Comparison of ENCODE assay signal across 27 cellular contexts in the genomic region with DNA sequence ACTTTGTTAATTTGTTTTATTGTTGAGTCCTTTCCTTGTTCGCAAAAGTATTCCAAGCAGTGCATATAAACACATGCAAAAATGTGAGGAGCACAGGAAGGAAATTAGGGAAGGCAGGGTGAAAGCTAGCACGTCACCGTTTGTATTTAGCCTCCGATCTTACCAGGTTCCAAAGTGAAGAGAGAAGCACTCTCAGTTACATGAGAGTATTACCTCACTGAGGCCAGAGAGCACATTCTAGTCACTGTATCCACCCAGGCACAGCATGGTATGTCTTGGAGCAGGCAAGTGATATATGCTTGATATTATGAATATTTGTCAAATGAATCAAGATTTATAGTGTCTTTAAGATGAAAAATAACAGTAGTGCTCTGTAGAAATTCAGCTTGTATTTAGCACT. TPM values are rescaled to one million over a fixed set of nuclear protein-coding genes. Genes with fewer than 3 reads are reported as not detected.
DNase-seq lines count a peak whose midpoint lies in the region; ATAC-seq, FAIRE-seq and TF ChIP-seq lines count a peak whose summit lies in the region.
"Had no signal": no experiment of that assay in that cellular context is flagged by ENCODE, and none has a peak within 500 bp of the region (broad histone marks: within the 10 kb centered on the region; RNA-seq: fewer than 3 reads in every experiment).

No MANE protein-coding gene starts in this region.

- BruUV-seq in endothelial cell of umbilical vein (replicated peaks; lab: Mats Ljungman, UMichigan): no TSS peak

- no peak overlapping the region for H2AK5ac ChIP-seq in neuronal stem cell (ENCODE audit: low read depth, low read length)

- no peak overlapping the region for H2BK12ac ChIP-seq in neuronal stem cell (ENCODE audit: low read length)

- no peak overlapping the region for H3K4ac ChIP-seq in neuronal stem cell (ENCODE audit: low read length)

- TF ChIP-seq CTCF in right atrium auricular region (IDR thresholded peaks at IDR 0.05) (no peak), endothelial cell of umbilical vein (IDR thresholded peaks at IDR 0.05; ENCODE audit: extremely low read depth in 1 of 2, insufficient read depth in 1 of 2, low read depth in 1 of 2, low read length in 2 of 2) (no peak), GM10248 (IDR thresholded peaks at IDR 0.05; ENCODE audit: control extremely low read depth, extremely low read depth, low read depth, missing control alignments) (no peak)

- H3K9ac ChIP-seq in adipocyte (ENCODE audit: low read length) (no peak overlapping the region), endothelial cell of umbilical vein (replicated peaks; ENCODE audit: extremely low read depth, insufficient read depth, low read length) (no peak overlapping the region), neuronal stem cell (ENCODE audit: low read depth, low read length, poor library complexity) (peak overlapping the region; percentile 24)

- H4K20me1 ChIP-seq in endothelial cell of umbilical vein (replicated peaks; ENCODE audit: control insufficient read depth, extremely low read depth, insufficient read depth, low read length): no peaks in the 10 kb centered on the region

- no peak overlapping the region for H3K23ac ChIP-seq in neuronal stem cell (ENCODE audit: low read depth, low read length, poor library complexity)

- intact Hi-C loops in Right ventricle myocardium superior (cut with DNase I): no loop called here
- intact Hi-C loops in endothelial cell of umbilical vein (cut with micrococcal nuclease): no loop called here

- H2BK5ac ChIP-seq in neuronal stem cell (ENCODE audit: low read length): no peak overlapping the region

- H3K9me3 ChIP-seq in right atrium auricular region (no peaks in the 10 kb centered on the region), adipocyte (ENCODE audit: control insufficient read depth, low read length) (no peaks in the 10 kb centered on the region), endothelial cell of umbilical vein (replicated peaks; ENCODE audit: control insufficient read depth, insufficient read depth, low read length) (no peaks in the 10 kb centered on the region), neuronal stem cell (replicated peaks in 1 of 2; ENCODE audit: control insufficient read depth in 2 of 2, insufficient read depth in 1 of 2, low read depth in 1 of 2, low read length in 2 of 2) (no peaks in the 10 kb centered on the region)
- H3K9me3 ChIP-seq: Caco-2 had no signal

- CTCF ChIA-PET in endothelial cell of umbilical vein (lab: Charles Lee) (interaction anchor here (1.3 to 7.0 kb wide), 4 partner anchors 9 to 50 kb away, joined by 4 to 311 read pairs (median 46); a partner anchor contains a TSS), GM10248 (lab: Yijun Ruan, JAX) (interaction anchor here (1.0 to 7.1 kb wide), 8 partner anchors 8 to 49 kb away, joined by 4 to 122 read pairs (median 10); partner anchors contain the start of gene TMEM182)

- H2AFZ ChIP-seq in endothelial cell of umbilical vein (ENCODE audit: low read depth, low read length) (no peak overlapping the region), neuronal stem cell (ENCODE audit: low read length) (no peak overlapping the region)

- dilution Hi-C loops in endothelial cell of umbilical vein (cut with MboI; ENCODE audit: extremely low pct_ligation_motif_present, low sequenced_read_pairs): no loop called here

- POLR2A ChIA-PET in endothelial cell of umbilical vein (lab: Charles Lee): no interaction called here
- POLR2A ChIA-PET in GM10248 (lab: Yijun Ruan, JAX): no interaction called here

- H3K4me2 ChIP-seq in endothelial cell of umbilical vein (ENCODE audit: insufficient read depth, low read length): no peak overlapping the region
- no peak overlapping the region for H3K4me2 ChIP-seq in neuronal stem cell (ENCODE audit: insufficient read depth, low read length, poor library complexity, severe bottlenecking)

- H3K27me3 ChIP-seq in right atrium auricular region (no peaks in the 10 kb centered on the region), adipocyte (replicated peaks; ENCODE audit: control insufficient read depth, insufficient read depth, low read length) (no peaks in the 10 kb centered on the region), endothelial cell of umbilical vein (ENCODE audit: control insufficient read depth in 2 of 2, insufficient read depth in 2 of 2, low read length in 2 of 2) (no peaks in the 10 kb centered on the region), neuronal stem cell (ENCODE audit: control insufficient read depth in 3 of 3, insufficient read depth in 3 of 3, low read depth in 1 of 3, low read length in 3 of 3) (no peaks in the 10 kb centered on the region)

- H3K27ac ChIP-seq in right atrium auricular region (peak overlapping the region in 1 of 2 donors; percentile 30), endothelial cell of umbilical vein (ENCODE audit: insufficient read depth, low read depth, low read length) (no peak overlapping the region), neuronal stem cell (replicated peaks; ENCODE audit: low read length) (no peak overlapping the region)
- H3K27ac ChIP-seq: 22Rv1, C4-2B had no signal

- H3K79me2 ChIP-seq in endothelial cell of umbilical vein (ENCODE audit: control insufficient read depth, insufficient read depth, low read length): no peaks in the 10 kb centered on the region

- no peak overlapping the region for H3K18ac ChIP-seq in neuronal stem cell (ENCODE audit: low read length)

- no peak overlapping the region for H4K8ac ChIP-seq in neuronal stem cell (ENCODE audit: low read depth, low read length)

- no peak for FAIRE-seq in endothelial cell of umbilical vein (lab: Jason Lieb, UNC)
- FAIRE-seq: GM12891 had no signal

- no peak overlapping the region for H2BK15ac ChIP-seq in neuronal stem cell (ENCODE audit: low read length)

- no peaks in the 10 kb centered on the region for H3K79me1 ChIP-seq in neuronal stem cell (ENCODE audit: low read depth, low read length)

- WGBS in neuronal stem cell (ENCODE audit: extremely low coverage in 2 of 2, insufficient read length in 2 of 2, insufficient replicate concordance in 1 of 2), 2 donors: no CpG with 5 or more reads among the region's 4 CpGs

- H2BK120ac ChIP-seq in neuronal stem cell (ENCODE audit: low read depth, low read length): no peak overlapping the region

- TF ChIP-seq POLR2A in endothelial cell of umbilical vein (IDR thresholded peaks at IDR 0.05; ENCODE audit: low read depth, low read length): no peak

- H3K9me1 ChIP-seq in endothelial cell of umbilical vein (replicated peaks; ENCODE audit: control insufficient read depth, extremely low read depth, insufficient read depth, low read length): no peaks in the 10 kb centered on the region

- ATAC-seq in Right ventricle myocardium superior (ENCODE audit: poor library complexity): peak; percentile 63
- no peak for ATAC-seq in GM21447 (IDR thresholded peaks at IDR 0.05; ENCODE audit: unreplicated experiment)
- ATAC-seq: CD8-positive, alpha-beta T cell; PC-3 had no signal

- no peak overlapping the region for H4K91ac ChIP-seq in neuronal stem cell (ENCODE audit: low read depth, low read length, poor library complexity)

- H3K4me1 ChIP-seq in right atrium auricular region: peaks cover 0 to 17% of the 10 kb centered on the region in 2 donors
- H3K4me1 ChIP-seq in adipocyte (ENCODE audit: control insufficient read depth, insufficient read depth, low read length): peaks cover 27% of the 10 kb centered on the region
- peaks cover 2% of the 10 kb centered on the region for H3K4me1 ChIP-seq in endothelial cell of umbilical vein (ENCODE audit: control insufficient read depth, extremely low read depth, insufficient read depth, low read length)
- H3K4me1 ChIP-seq in neuronal stem cell (ENCODE audit: control insufficient read depth in 2 of 2, insufficient read depth in 1 of 2, low read depth in 1 of 2, low read length in 2 of 2): no peaks in the 10 kb centered on the region
- H3K4me1 ChIP-seq: Caco-2 had no signal

- no peak for DNase-seq in Right ventricle myocardium superior
- no peak for DNase-seq in right atrium auricular region (ENCODE audit: low spot score)
- peak; percentile 21 for DNase-seq in adipocyte (ENCODE audit: low read depth)
- DNase-seq in endothelial cell of umbilical vein (ENCODE audit: low read depth, low spot score): peak; percentile 16
- no peak for DNase-seq in neuronal stem cell (ENCODE audit: low spot score)
- no peak for DNase-seq in GM10248 (ENCODE audit: extremely low spot score)
- no peak for DNase-seq in amygdala (lab: John Stamatoyannopoulos, UW)
- DNase-seq: Caco-2; CD8-positive, alpha-beta T cell; DMS79; EL; GDM1; H7; Karpas-422; NCI-H1092 treated with DMSO at 0.1 percent for 48 hours; NCI-H1436; NCI-H187; NCI-H2081 treated with DMSO at 0.1 percent for 48 hours; NCI-H446 treated with DMSO at 0.1 percent for 48 hours; NCI-H526; NCI-H82; NK-92 treated with Interleukin-12 subunit alpha and Interleukin-12 subunit beta, amount 100 ng/mL, for 24 hours; PC-3 had no signal

- H3K4me3 ChIP-seq in right atrium auricular region (no peak overlapping the region), adipocyte (ENCODE audit: low read length) (no peak overlapping the region), endothelial cell of umbilical vein (replicated peaks in 1 of 3; ENCODE audit: insufficient read depth in 1 of 3, low read depth in 1 of 3, low read length in 3 of 3) (no peak overlapping the region), neuronal stem cell (ENCODE audit: low read length in 2 of 2) (no peak overlapping the region)

- H3K14ac ChIP-seq in neuronal stem cell (ENCODE audit: low read length): no peak overlapping the region

- H3K36me3 ChIP-seq in right atrium auricular region (no peaks in the 10 kb centered on the region), adipocyte (ENCODE audit: control insufficient read depth, insufficient read depth, low read length, severe bottlenecking) (no peaks in the 10 kb centered on the region), endothelial cell of umbilical vein (ENCODE audit: control insufficient read depth in 2 of 2, extremely low read depth in 1 of 2, insufficient read depth in 2 of 2, low read length in 2 of 2) (no peaks in the 10 kb centered on the region), neuronal stem cell (replicated peaks in 1 of 2; ENCODE audit: control insufficient read depth in 2 of 2, insufficient read depth in 2 of 2, low read length in 2 of 2) (no peaks in the 10 kb centered on the region)

TF ChIP-seq in endothelial cell of umbilical vein, 7 proteins besides CTCF, POLR2A, EP300 and RAD21 (continues in another document):
- TF ChIP-seq MYC (IDR thresholded peaks at IDR 0.05; ENCODE audit: low read depth, low read length): no peak

RNA-seq across cellular contexts. Expression of gene TMEM182, which starts 6.5 kb away (rescaled TPM):
- total RNA-seq in Right ventricle myocardium superior: 187 TPM
- total RNA-seq in right atrium auricular region: 100 to 1,000 TPM in 1 of 2 donors, 10 to 100 TPM in 1; 75.4 to 212 TPM
- 0.81 and 0.95 TPM in 2 replicates for total RNA-seq in endothelial cell of umbilical vein
- polyA plus RNA-seq in endothelial cell of umbilical vein: 0.69 and 1.1 TPM in 2 replicates
- 0.75 and 0.94 TPM in 2 replicates for polyA plus RNA-seq in endothelial cell of umbilical vein (2011; cell fraction: cytosol; rRNA removed)
- 0.94 and 1.3 TPM in 2 replicates for polyA plus RNA-seq in endothelial cell of umbilical vein (2011; cell fraction: nucleus; rRNA removed)
- polyA plus RNA-seq in endothelial cell of umbilical vein (2012): 3.8 and 4.9 TPM in 2 replicates
- 1.3 and 2.2 TPM in 2 replicates for polyA minus RNA-seq in endothelial cell of umbilical vein
- 1.8 TPM for polyA minus RNA-seq in endothelial cell of umbilical vein (2011; cell fraction: cytosol; rRNA and poly(A)+ RNA removed)
- 2.1 and 2.7 TPM in 2 replicates for polyA minus RNA-seq in endothelial cell of umbilical vein (2011; cell fraction: nucleus; rRNA and poly(A)+ RNA removed)
- polyA plus RNA-seq in neuronal stem cell (2013, experiment 1 of 2): 5.9 TPM
- 6.2 TPM for polyA plus RNA-seq in neuronal stem cell (2013, experiment 2 of 2)

Comparison
In these comparisons a context has a peak if more than half of its experiments do, and no peak if none do; other contexts are left out.
1. DNase-seq: peak in adipocyte (single experiment) and endothelial cell of umbilical vein (single experiment); none in Right ventricle myocardium superior (single experiment), right atrium auricular region (single experiment), neuronal stem cell (single experiment), GM10248 (single experiment) and amygdala (0 of 56).
2. RNA of gene TMEM182, which starts 6.5 kb away (total RNA-seq): 75.4 to 212 TPM in right atrium auricular region and 187 TPM in Right ventricle myocardium superior (single experiment); 0.81 to 0.95 TPM in endothelial cell of umbilical vein; every median in the first group is over 10 times any median in the second.